ENCODE assay signal across 12 cellular contexts in genomic region chr9:37255944-37256862, GRCh38.
"Had no signal": no experiment of that assay in that cellular context is flagged by ENCODE, and none has a peak within 500 bp of the region (broad histone marks: within the 10 kb centered on the region; RNA-seq: fewer than 3 reads in every experiment).

No MANE protein-coding gene starts in this region.

- H3K36me3 ChIP-seq: heart right ventricle, uterus had no signal

- H3K4me3 ChIP-seq: esophagus squamous epithelium, heart right ventricle, uterus had no signal

- H3K4me1 ChIP-seq: esophagus squamous epithelium, uterus had no signal

- H3K4me3 Mint-ChIP-seq: activated T-cell treated with anti-CD3 and anti-CD28 coated beads, Interleukin-2, amount 50 U/mL, for 4 hours; neural crest cell had no signal

- H3K27ac ChIP-seq: esophagus squamous epithelium, heart right ventricle, uterus had no signal

- DNase-seq: activated CD4-positive, alpha-beta T cell treated with anti-CD3 and anti-CD28 coated beads, Interleukin-2, amount 50 U/mL, for 4 hours; activated gamma-delta T cell treated with Interleukin-2 at 50 U/mL for 16 hours; activated T-cell treated with anti-CD3 and anti-CD28 coated beads, Interleukin-2, amount 50 U/mL, for 4 hours; esophagus squamous epithelium; foreskin melanocyte; heart right ventricle; left ventricle myocardium superior; stimulated activated CD4-positive, alpha-beta T cell treated with anti-CD3 and anti-CD28 coated beads, Interleukin-2, amount 100 ng/mL, for 48 hours; uterus had no signal

- FAIRE-seq: colon had no signal

- ATAC-seq: activated CD4-positive, CD25-positive, alpha-beta regulatory T cell treated with anti-CD3 and anti-CD28 coated beads, Interleukin-2, amount 50 U/mL, for 24 hours; activated T-cell treated with anti-CD3 and anti-CD28 coated beads, Interleukin-2, amount 50 U/mL, for 4 hours; heart right ventricle; left ventricle myocardium superior had no signal

- H3K9me3 ChIP-seq: esophagus squamous epithelium, heart right ventricle, uterus had no signal
